ENCODE assay signal across 27 cellular contexts in genomic region chr5:138951091-138951985, GRCh38.
DNase-seq lines count a peak whose midpoint lies in the region; ATAC-seq and TF ChIP-seq lines count a peak whose summit lies in the region.
"Had no signal": no experiment of that assay in that cellular context is flagged by ENCODE, and none has a peak within 500 bp of the region (broad histone marks: within the 10 kb centered on the region; RNA-seq: fewer than 3 reads in every experiment).

No MANE protein-coding gene starts in this region.

- H3K4me1 ChIP-seq in neural progenitor cell (peaks cover 55% of the 10 kb centered on the region), upper lobe of left lung (peaks cover 49 to 56% (median 49%) of the 10 kb centered on the region in 4 donors), tibial nerve (peaks cover 3 to 88% (median 54%) of the 10 kb centered on the region in 4 donors)

- no peaks in the 10 kb centered on the region for H3K9me3 ChIP-seq in neural progenitor cell (ENCODE audit: low read depth)
- H3K9me3 ChIP-seq in upper lobe of left lung: no peaks in the 10 kb centered on the region
- no peaks in the 10 kb centered on the region for H3K9me3 ChIP-seq in tibial nerve
- H3K9me3 ChIP-seq: Peyer's patch, SJSA1 had no signal

- DNase-seq in activated T-cell treated with anti-CD3 and anti-CD28 coated beads, Interleukin-2, amount 50 U/mL, for 24 hours: peak; percentile 20
- DNase-seq in activated T-cell treated with anti-CD3 and anti-CD28 coated beads, Interleukin-2, amount 50 U/mL, for 48 hours: no peak
- no peak for DNase-seq in caudate nucleus (lab: John Stamatoyannopoulos, UW)
- DNase-seq in neural progenitor cell (ENCODE audit: low spot score): no peak
- DNase-seq in upper lobe of left lung: peak; percentile 16 to 68
- no peak for DNase-seq in globus pallidus (ENCODE audit: low spot score)
- no peak for DNase-seq in type B pancreatic cell (ENCODE audit: extremely low spot score, unreplicated experiment)
- DNase-seq in tibial nerve (ENCODE audit: low spot score in 2 of 2): no peak
- DNase-seq: activated CD8-positive, alpha-beta T cell treated with anti-CD3 and anti-CD28 coated beads for 36 hours; CD4-positive, CD25-positive, alpha-beta regulatory T cell; effector memory CD8-positive, alpha-beta T cell; foreskin fibroblast; GM23248; left cardiac atrium; mesendoderm; NCI-H2081; NCI-H226; NCI-H69; small intestine; stimulated activated CD4-positive, alpha-beta T cell treated with anti-CD3 and anti-CD28 coated beads, Interleukin-1b, Interleukin-23, amount 100 ng/mL, for 48 hours; stimulated activated CD8-positive, alpha-beta memory T cell treated with anti-CD3 and anti-CD28 coated beads, Interleukin-4, amount 100 ng/mL, for 48 hours; stimulated activated naive CD8-positive, alpha-beta T cell treated with anti-CD3 and anti-CD28 coated beads, Interleukin-15, amount 100 ng/mL, for 72 hours; trophoblast cell had no signal

- no peaks in the 10 kb centered on the region for H3K9me3 Mint-ChIP-seq in activated T-cell treated with anti-CD3 and anti-CD28 coated beads, Interleukin-2, amount 50 U/mL, for 24 hours
- H3K9me3 Mint-ChIP-seq in neural progenitor cell: no peaks in the 10 kb centered on the region
- no peaks in the 10 kb centered on the region for H3K9me3 Mint-ChIP-seq in type B pancreatic cell
- H3K9me3 Mint-ChIP-seq: activated CD8-positive, alpha-beta T cell treated with anti-CD3 and anti-CD28 coated beads for 36 hours; CD4-positive, CD25-positive, alpha-beta regulatory T cell; effector memory CD8-positive, alpha-beta T cell; stimulated activated naive CD8-positive, alpha-beta T cell treated with anti-CD3 and anti-CD28 coated beads, Interleukin-15, amount 100 ng/mL, for 72 hours had no signal

- no peaks in the 10 kb centered on the region for H3K79me2 ChIP-seq in neural progenitor cell (ENCODE audit: low read depth)

- H3K36me3 ChIP-seq in neural progenitor cell (no peaks in the 10 kb centered on the region), upper lobe of left lung (peaks cover 0 to 22% (median 13%) of the 10 kb centered on the region in 4 donors), tibial nerve (peaks cover 0 to 12% (median 0%) of the 10 kb centered on the region in 3 donors)

- TF ChIP-seq POLR2A in upper lobe of left lung (IDR thresholded peaks at IDR 0.05) (no peak), tibial nerve (IDR thresholded peaks at IDR 0.05) (no peak)

- H3K27me3 Mint-ChIP-seq in activated T-cell treated with anti-CD3 and anti-CD28 coated beads, Interleukin-2, amount 50 U/mL, for 24 hours: no peaks in the 10 kb centered on the region
- H3K27me3 Mint-ChIP-seq in neural progenitor cell (ENCODE audit: insufficient read depth, low read depth) (peaks cover 14% of the 10 kb centered on the region), type B pancreatic cell (no peaks in the 10 kb centered on the region)
- H3K27me3 Mint-ChIP-seq: activated CD8-positive, alpha-beta T cell treated with anti-CD3 and anti-CD28 coated beads for 36 hours; CD4-positive, CD25-positive, alpha-beta regulatory T cell; effector memory CD8-positive, alpha-beta T cell; stimulated activated naive CD8-positive, alpha-beta T cell treated with anti-CD3 and anti-CD28 coated beads, Interleukin-15, amount 100 ng/mL, for 72 hours had no signal

- no peak overlapping the region for H3K9ac ChIP-seq in neural progenitor cell
- H3K9ac ChIP-seq: GM23248 had no signal

- 97 to 99% methylated on average over 13 to 18 of the region's 18 CpGs for WGBS in upper lobe of left lung, 2 donors
- 94% methylated on average over 10 to 18 of the region's 18 CpGs for WGBS in tibial nerve, 2 donors

- H4K20me1 ChIP-seq in neural progenitor cell (ENCODE audit: low read depth): peaks cover 17% of the 10 kb centered on the region

- H3K27ac ChIP-seq in caudate nucleus (ENCODE audit: low read depth, low read length) (peak overlapping the region; percentile 96), neural progenitor cell (no peak overlapping the region), upper lobe of left lung (peak overlapping the region in 2 of 4 donors; percentile 0 to 66), tibial nerve (peak overlapping the region in 2 of 4 donors; percentile 80 to 89)
- H3K27ac ChIP-seq: 22Rv1, GM23248, Peyer's patch, SJSA1 had no signal

- no peak overlapping the region for H3K4me3 Mint-ChIP-seq in activated T-cell treated with anti-CD3 and anti-CD28 coated beads, Interleukin-2, amount 50 U/mL, for 24 hours
- H3K4me3 Mint-ChIP-seq in neural progenitor cell: no peak overlapping the region
- H3K4me3 Mint-ChIP-seq in type B pancreatic cell: no peak overlapping the region
- H3K4me3 Mint-ChIP-seq: activated CD8-positive, alpha-beta T cell treated with anti-CD3 and anti-CD28 coated beads for 36 hours; effector memory CD8-positive, alpha-beta T cell; stimulated activated naive CD8-positive, alpha-beta T cell treated with anti-CD3 and anti-CD28 coated beads, Interleukin-15, amount 100 ng/mL, for 72 hours had no signal

- H2AFZ ChIP-seq in neural progenitor cell (replicated peaks): no peak overlapping the region
- H2AFZ ChIP-seq: GM23248 had no signal

- no peak for TF ChIP-seq EP300 in upper lobe of left lung (IDR thresholded peaks at IDR 0.05)
- TF ChIP-seq EP300 in tibial nerve (IDR thresholded peaks at IDR 0.05): no peak

- peaks cover 5% of the 10 kb centered on the region for H3F3A ChIP-seq in neural progenitor cell (ENCODE audit: low read depth)

- no peak overlapping the region for H3K27ac Mint-ChIP-seq in activated T-cell treated with anti-CD3 and anti-CD28 coated beads, Interleukin-2, amount 50 U/mL, for 24 hours
- H3K27ac Mint-ChIP-seq in neural progenitor cell: peak overlapping the region; percentile 17
- H3K27ac Mint-ChIP-seq in type B pancreatic cell: no peak overlapping the region
- H3K27ac Mint-ChIP-seq: activated CD8-positive, alpha-beta T cell treated with anti-CD3 and anti-CD28 coated beads for 36 hours had no signal

- no peak for ATAC-seq in upper lobe of left lung (ENCODE audit: low FRiP score in 2 of 2)
- ATAC-seq: activated CD8-positive, alpha-beta T cell treated with anti-CD3 and anti-CD28 coated beads for 36 hours; effector memory CD8-positive, alpha-beta T cell; esophagus mucosa; left cardiac atrium; stimulated activated naive CD8-positive, alpha-beta T cell treated with anti-CD3 and anti-CD28 coated beads, Interleukin-15, amount 100 ng/mL, for 72 hours had no signal

- TF ChIP-seq CTCF in neural progenitor cell (IDR thresholded peaks at IDR 0.05) (no peak), upper lobe of left lung (IDR thresholded peaks at IDR 0.05) (no peak), type B pancreatic cell (conservative IDR thresholded peaks at IDR 0.05) (no peak), tibial nerve (IDR thresholded peaks at IDR 0.05) (no peak)

- no peak overlapping the region for H3K4me3 ChIP-seq in neural progenitor cell
- no peak overlapping the region for H3K4me3 ChIP-seq in upper lobe of left lung
- H3K4me3 ChIP-seq in tibial nerve: no peak overlapping the region
- H3K4me3 ChIP-seq: GM23248, Peyer's patch, SJSA1 had no signal

- no peak overlapping the region for H3K4me2 ChIP-seq in neural progenitor cell

- H3K36me3 Mint-ChIP-seq in activated T-cell treated with anti-CD3 and anti-CD28 coated beads, Interleukin-2, amount 50 U/mL, for 24 hours (ENCODE audit: low read depth): peaks cover 21% of the 10 kb centered on the region
- H3K36me3 Mint-ChIP-seq in neural progenitor cell (no peaks in the 10 kb centered on the region), type B pancreatic cell (peaks cover 3% of the 10 kb centered on the region)

- H3K4me1 Mint-ChIP-seq in activated T-cell treated with anti-CD3 and anti-CD28 coated beads, Interleukin-2, amount 50 U/mL, for 24 hours (ENCODE audit: low read depth): peaks cover 16% of the 10 kb centered on the region
- H3K4me1 Mint-ChIP-seq in neural progenitor cell (peaks cover 82% of the 10 kb centered on the region), type B pancreatic cell (ENCODE audit: unreplicated experiment) (peaks cover 52% of the 10 kb centered on the region)

- H3K27me3 ChIP-seq in neural progenitor cell: no peaks in the 10 kb centered on the region
- H3K27me3 ChIP-seq in upper lobe of left lung: no peaks in the 10 kb centered on the region
- H3K27me3 ChIP-seq in tibial nerve: no peaks in the 10 kb centered on the region
- H3K27me3 ChIP-seq: Peyer's patch, SJSA1 had no signal

Comparison
In these comparisons a context has a peak if more than half of its experiments do, and no peak if none do; other contexts are left out.
1. DNase-seq: peak in activated T-cell treated with anti-CD3 and anti-CD28 coated beads, Interleukin-2, amount 50 U/mL, for 24 hours (single experiment) and upper lobe of left lung (2 of 2); none in activated T-cell treated with anti-CD3 and anti-CD28 coated beads, Interleukin-2, amount 50 U/mL, for 48 hours (0 of 2), caudate nucleus (0 of 61), neural progenitor cell (single experiment), globus pallidus (single experiment), type B pancreatic cell (single experiment) and tibial nerve (0 of 2).